In the genomic region with DNA sequence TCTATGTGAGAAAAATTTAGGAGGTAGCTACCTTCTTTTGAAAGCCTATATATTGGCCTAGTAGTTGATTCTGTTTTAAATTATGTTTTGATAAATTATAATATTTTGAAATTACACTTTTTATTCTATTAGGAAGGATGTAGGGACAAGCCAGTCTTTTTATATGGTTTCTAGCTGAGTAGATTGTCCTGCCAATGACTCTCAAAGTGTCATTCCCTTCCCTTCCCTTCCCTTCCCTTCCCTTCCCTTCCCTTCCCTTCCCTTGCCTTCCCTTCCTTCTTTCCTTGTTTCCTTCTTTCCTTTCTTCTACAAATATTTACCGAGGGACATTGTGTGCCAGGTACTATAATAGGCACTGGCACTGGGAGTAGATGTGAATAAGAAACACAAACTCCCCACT, we compare ENCODE assay signal across 26 cellular contexts.
DNase-seq lines count a peak whose midpoint lies in the region; ATAC-seq, FAIRE-seq and TF ChIP-seq lines count a peak whose summit lies in the region.
"Had no signal": no experiment of that assay in that cellular context is flagged by ENCODE, and none has a peak within 500 bp of the region (broad histone marks: within the 10 kb centered on the region; RNA-seq: fewer than 3 reads in every experiment).

No MANE protein-coding gene starts in this region.

- 0 out of 2 replicates have a peak overlapping the region, but pooled peaks have one; percentile 26 for H2BK5ac ChIP-seq in H1 (ENCODE audit: low read depth, low read length)

- H3K4me1 Mint-ChIP-seq in GM23338: peaks cover 45% of the 10 kb centered on the region
- H3K4me1 Mint-ChIP-seq in effector memory CD8-positive, alpha-beta T cell (ENCODE audit: low read depth in 2 of 2): peaks cover 0 to 1% of the 10 kb centered on the region in 2 donors
- H3K4me1 Mint-ChIP-seq: CD4-positive, alpha-beta memory T cell; CD4-positive, CD25-positive, alpha-beta regulatory T cell; CD8-positive, alpha-beta memory T cell had no signal

- no peak overlapping the region for H2BK15ac ChIP-seq in H1 (ENCODE audit: low read length)

- no peak overlapping the region for H2BK120ac ChIP-seq in H1 (replicated peaks; ENCODE audit: low read depth, low read length)

- H3K27me3 Mint-ChIP-seq in GM23338 (ENCODE audit: insufficient read depth, low read depth, poor library complexity): peaks cover 2% of the 10 kb centered on the region
- no peaks in the 10 kb centered on the region for H3K27me3 Mint-ChIP-seq in effector memory CD8-positive, alpha-beta T cell
- H3K27me3 Mint-ChIP-seq: CD4-positive, CD25-positive, alpha-beta regulatory T cell; CD8-positive, alpha-beta memory T cell had no signal

- POLR2A ChIA-PET in H1 (lab: Charles Lee; ENCODE audit: partially characterized antibody): no interaction called here

- no peaks in the 10 kb centered on the region for H3K9me3 Mint-ChIP-seq in GM23338
- no peaks in the 10 kb centered on the region for H3K9me3 Mint-ChIP-seq in effector memory CD8-positive, alpha-beta T cell
- H3K9me3 Mint-ChIP-seq: CD4-positive, alpha-beta memory T cell; CD8-positive, alpha-beta memory T cell had no signal

- no peak overlapping the region for H3K4me3 ChIP-seq in GM23338
- no peak overlapping the region for H3K4me3 ChIP-seq in H1 (ENCODE audit: extremely low read depth in 1 of 4, insufficient read depth in 2 of 4, low read depth in 3 of 4, low read length in 4 of 4)
- no peak overlapping the region for H3K4me3 ChIP-seq in osteoblast (ENCODE audit: insufficient read depth, low read length)
- H3K4me3 ChIP-seq: BLaER1, GM12878 had no signal

- H3K9me3 ChIP-seq in H1 (ENCODE audit: insufficient read depth in 2 of 2, low read depth in 1 of 2, low read length in 1 of 2): no peaks in the 10 kb centered on the region
- H3K9me3 ChIP-seq in osteoblast (ENCODE audit: low read depth, low read length): no peaks in the 10 kb centered on the region
- H3K9me3 ChIP-seq: BE2C, BLaER1 had no signal

- no peak overlapping the region for H3K4ac ChIP-seq in H1 (replicated peaks; ENCODE audit: insufficient read length, low read depth, low read length)

- no peak overlapping the region for H3K56ac ChIP-seq in H1 (replicated peaks; ENCODE audit: insufficient read length, low read depth, low read length)

- no peak overlapping the region for H3K27ac Mint-ChIP-seq in GM23338
- no peak overlapping the region for H3K27ac Mint-ChIP-seq in effector memory CD8-positive, alpha-beta T cell
- H3K27ac Mint-ChIP-seq: CD14-positive monocyte; CD4-positive, alpha-beta memory T cell; CD4-positive, CD25-positive, alpha-beta regulatory T cell; CD8-positive, alpha-beta memory T cell had no signal

- H2BK12ac ChIP-seq in H1 (ENCODE audit: low read depth, low read length): no peak overlapping the region

- H3K36me3 ChIP-seq in GM23338 (ENCODE audit: insufficient read depth): no peaks in the 10 kb centered on the region
- H3K36me3 ChIP-seq in H1 (ENCODE audit: control insufficient read depth in 2 of 4, insufficient read depth in 4 of 4, low read length in 3 of 4): no peaks in the 10 kb centered on the region
- H3K36me3 ChIP-seq in osteoblast (ENCODE audit: insufficient read depth, low read length): no peaks in the 10 kb centered on the region
- H3K36me3 ChIP-seq: BE2C, BLaER1 had no signal

- CTCF ChIA-PET in H1 (lab: Charles Lee; ENCODE audit: partially characterized antibody): interaction anchor here (0.6 to 1.2 kb wide), 2 partner anchors 38 to 175 kb away, joined by 3 read pairs; no protein-coding TSS in a partner anchor

- H3K23ac ChIP-seq in H1 (ENCODE audit: insufficient read length): no peak overlapping the region

- no peaks in the 10 kb centered on the region; the same call in 1 of the 2 replicates for H3K23me2 ChIP-seq in H1 (ENCODE audit: low read depth, low read length)

- DNase-seq in GM23338 (ENCODE audit: low spot score) (no peak), NCI-H69 (lab: John Stamatoyannopoulos, UW) (peak; percentile 19), H1 (ENCODE audit: low read depth in 1 of 2, low spot score in 2 of 2) (no peak), osteoblast (ENCODE audit: insufficient read length, low spot score, missing footprints) (no peak)
- no peak for DNase-seq in effector memory CD8-positive, alpha-beta T cell
- DNase-seq: 8988T; ACHN; BE2C; C1 segment of cervical spinal cord; CD4-positive, alpha-beta memory T cell; CD4-positive, CD25-positive, alpha-beta regulatory T cell; CD8-positive, alpha-beta memory T cell; COR-L47; DMS 273 treated with DMSO at 0.1 percent for 48 hours; DMS153; DMS53; DMS79; DND-41; EL; GDM1 had no signal

- no peak overlapping the region for H4K91ac ChIP-seq in H1 (replicated peaks; ENCODE audit: insufficient read length, low read length)

- H2AFZ ChIP-seq in GM23338 (no peak overlapping the region), H1 (ENCODE audit: low read length) (no peak overlapping the region), osteoblast (ENCODE audit: low read length) (no peak overlapping the region)

- H3K4me3 Mint-ChIP-seq in GM23338: no peak overlapping the region
- no peak overlapping the region for H3K4me3 Mint-ChIP-seq in effector memory CD8-positive, alpha-beta T cell
- H3K4me3 Mint-ChIP-seq: CD14-positive monocyte; CD4-positive, alpha-beta memory T cell; CD4-positive, CD25-positive, alpha-beta regulatory T cell; CD8-positive, alpha-beta memory T cell had no signal

- H3F3A ChIP-seq in GM23338 (replicated peaks; ENCODE audit: low read depth): no peaks in the 10 kb centered on the region

- WGBS in H1 (ENCODE audit: extremely low coverage in 1 of 2, insufficient coverage in 1 of 2, insufficient read length in 1 of 2, insufficient replicate concordance in 2 of 2, low coverage in 1 of 2, low lambda C conversion rate in 2 of 2, missing lambda C conversion rate in 1 of 2), 2 experiments: 73% methylated on average over 1 of the region's 1 CpG; no CpG with 5 or more reads in 1 of the 2 experiments

- no peaks in the 10 kb centered on the region for H3K79me1 ChIP-seq in H1 (ENCODE audit: low read depth, low read length)

- ATAC-seq in GM23338: no peak
- ATAC-seq in effector memory CD8-positive, alpha-beta T cell (replicated peaks): no peak
- ATAC-seq: GM12878 had no signal

- H3K36me3 Mint-ChIP-seq in GM23338 (ENCODE audit: low read depth): no peaks in the 10 kb centered on the region
- H3K36me3 Mint-ChIP-seq in effector memory CD8-positive, alpha-beta T cell (ENCODE audit: insufficient read depth): no peaks in the 10 kb centered on the region
- H3K36me3 Mint-ChIP-seq: CD4-positive, alpha-beta memory T cell; CD4-positive, CD25-positive, alpha-beta regulatory T cell; CD8-positive, alpha-beta memory T cell had no signal

- no peak overlapping the region for H2BK20ac ChIP-seq in H1 (ENCODE audit: low read length)

- no peaks in the 10 kb centered on the region for H3K79me2 ChIP-seq in GM23338 (replicated peaks; ENCODE audit: insufficient read depth)
- H3K79me2 ChIP-seq in H1 (ENCODE audit: control insufficient read depth in 1 of 2, insufficient read depth in 2 of 2, low read length in 2 of 2): no peaks in the 10 kb centered on the region
- H3K79me2 ChIP-seq in osteoblast (ENCODE audit: insufficient read depth, low read length): no peaks in the 10 kb centered on the region

- no peaks in the 10 kb centered on the region for H3K9me2 ChIP-seq in GM23338 (ENCODE audit: insufficient read depth)

- no peaks in the 10 kb centered on the region for H3K27me3 ChIP-seq in GM23338 (ENCODE audit: insufficient read depth)
- no peaks in the 10 kb centered on the region for H3K27me3 ChIP-seq in H1 (replicated peaks in 1 of 4; ENCODE audit: control insufficient read depth in 3 of 4, extremely low read depth in 1 of 4, insufficient read depth in 3 of 4, low read length in 3 of 4)
- H3K27me3 ChIP-seq in osteoblast (ENCODE audit: insufficient read depth, low read length): no peaks in the 10 kb centered on the region
- H3K27me3 ChIP-seq: BE2C, BLaER1 had no signal

- no peak for FAIRE-seq in H1 (lab: Jason Lieb, UNC)
- FAIRE-seq: A204.1, GM12878, GM12892, GM18507 had no signal

- TF ChIP-seq RAD21 in H1 (IDR thresholded peaks at IDR 0.05 in 1 of 2, conservative IDR thresholded peaks at IDR 0.05 in 1 of 2; ENCODE audit: low read depth in 2 of 2, low read length in 2 of 2): no peak

- H3K14ac ChIP-seq in H1 (ENCODE audit: insufficient read length): no peak overlapping the region

- H3K18ac ChIP-seq in H1 (ENCODE audit: extremely low read depth, low read length): no peak overlapping the region

- H2AK5ac ChIP-seq in H1 (ENCODE audit: low read depth, low read length): no peak overlapping the region

- no peak overlapping the region for H4K8ac ChIP-seq in H1 (ENCODE audit: extremely low read depth, insufficient read depth, low read length)

- no peak overlapping the region for H4K5ac ChIP-seq in H1 (ENCODE audit: insufficient read length, low read depth, low read length)

- TF ChIP-seq EP300 in H1 (IDR thresholded peaks at IDR 0.05; ENCODE audit: borderline replicate concordance in 1 of 2, low read depth in 2 of 2, low read length in 2 of 2): no peak

- H3K4me1 ChIP-seq in GM23338 (ENCODE audit: insufficient read depth) (peaks cover 46% of the 10 kb centered on the region), H1 (replicated peaks in 1 of 4; ENCODE audit: control insufficient read depth in 3 of 4, insufficient read depth in 4 of 4, low read length in 3 of 4) (peaks cover 0 to 33% (median 12%) of the 10 kb centered on the region in 4 experiments; a peak in 5 of 7 replicates), osteoblast (ENCODE audit: insufficient read depth, low read length) (peaks cover 5% of the 10 kb centered on the region)
- H3K4me1 ChIP-seq: BE2C had no signal

- 0 out of 2 replicates have a peak overlapping the region, but pooled peaks have one; percentile 44 for H3K4me2 ChIP-seq in GM23338
- no peak overlapping the region for H3K4me2 ChIP-seq in H1 (ENCODE audit: insufficient read depth in 1 of 2, low read depth in 2 of 2, low read length in 2 of 2)
- H3K4me2 ChIP-seq in osteoblast (ENCODE audit: insufficient read depth, low read length): no peak overlapping the region
- H3K4me2 ChIP-seq: BLaER1 had no signal

- no peak overlapping the region for H3K9ac ChIP-seq in H1 (replicated peaks in 1 of 4; ENCODE audit: extremely low read depth in 1 of 4, low read depth in 3 of 4, low read length in 3 of 4)
- H3K9ac ChIP-seq: BLaER1 had no signal

- TF ChIP-seq POLR2A in H1 (IDR thresholded peaks at IDR 0.05; ENCODE audit: control extremely low read depth in 1 of 2, low read depth in 2 of 2, low read length in 2 of 2): no peak

- H3K27ac ChIP-seq in GM23338 (ENCODE audit: low read depth): peak overlapping the region; percentile 36; the same call in 1 of the 2 replicates
- H3K27ac ChIP-seq in H1 (ENCODE audit: low read depth, low read length): no peak overlapping the region
- H3K27ac ChIP-seq in osteoblast (ENCODE audit: low read depth, low read length): no peak overlapping the region
- H3K27ac ChIP-seq: BLaER1 had no signal

- H4K20me1 ChIP-seq in GM23338 (replicated peaks; ENCODE audit: insufficient read depth) (no peaks in the 10 kb centered on the region), H1 (replicated peaks in 1 of 2; ENCODE audit: control insufficient read depth in 1 of 2, insufficient read depth in 2 of 2, low read length in 2 of 2) (no peaks in the 10 kb centered on the region), osteoblast (ENCODE audit: insufficient read depth, low read length) (no peaks in the 10 kb centered on the region)
- H4K20me1 ChIP-seq: BLaER1 had no signal

- TF ChIP-seq CTCF in GM23338 (conservative IDR thresholded peaks at IDR 0.05; ENCODE audit: low read depth in 2 of 2): no peak
- TF ChIP-seq CTCF in H1 (IDR thresholded peaks at IDR 0.05; ENCODE audit: control extremely low read depth in 1 of 3, insufficient read depth in 1 of 3, low read depth in 1 of 3, low read length in 3 of 3): no peak
- TF ChIP-seq CTCF in osteoblast (IDR thresholded peaks at IDR 0.05; ENCODE audit: extremely low read depth, low read depth, low read length): no peak
